11 cellular contexts compared by ENCODE assay signal in the genomic region with DNA sequence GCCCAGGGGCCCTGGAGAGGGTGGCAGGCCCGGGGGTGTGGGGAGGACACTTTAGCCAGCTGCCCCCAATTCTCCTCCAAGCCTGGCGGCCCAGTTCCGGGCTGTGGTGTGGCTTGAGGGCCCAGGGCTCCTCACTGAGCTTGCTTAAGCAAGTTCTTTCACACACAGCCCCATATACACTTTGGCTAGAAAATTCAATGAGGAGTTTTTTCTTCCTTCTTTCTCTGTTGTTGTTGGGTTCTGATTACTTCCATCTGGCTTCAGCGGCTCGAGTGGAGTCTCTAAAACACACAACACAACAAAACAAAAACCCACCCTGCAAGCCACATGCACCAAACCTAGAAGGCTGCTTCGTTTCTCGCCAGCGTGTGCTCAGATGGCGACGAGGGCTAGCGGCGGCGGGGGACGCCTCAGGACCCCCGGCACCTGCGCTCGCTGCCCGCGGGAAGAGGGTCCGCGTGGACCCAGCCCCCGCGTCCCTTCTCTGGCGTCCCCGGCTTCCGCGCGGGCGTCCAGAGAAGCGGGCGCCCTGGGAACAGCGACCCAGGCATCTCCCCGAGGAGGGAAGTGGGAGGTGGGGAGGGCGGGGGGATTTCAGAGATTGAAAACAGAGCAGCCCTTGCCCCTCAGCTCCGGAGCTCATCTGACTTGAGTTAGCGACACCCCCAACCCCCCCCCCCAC. TPM values are rescaled to one million over a fixed set of nuclear protein-coding genes. Genes with fewer than 3 reads are reported as not detected.
DNase-seq lines count a peak whose midpoint lies in the region; ATAC-seq and TF ChIP-seq lines count a peak whose summit lies in the region.
"Had no signal": no experiment of that assay in that cellular context is flagged by ENCODE, and none has a peak within 500 bp of the region (broad histone marks: within the 10 kb centered on the region; RNA-seq: fewer than 3 reads in every experiment).

No MANE protein-coding gene starts in this region.

- no peak for ATAC-seq in CD4-positive, alpha-beta T cell (ENCODE audit: poor library complexity)
- no peak for ATAC-seq in stimulated activated effector memory CD8-positive, alpha-beta T cell treated with anti-CD3 and anti-CD28 coated beads, Interleukin-12 subunit alpha, Interleukin-12 subunit beta, amount 100 ng/mL, for 72 hours
- no peak for ATAC-seq in GM19455 (IDR thresholded peaks at IDR 0.05; ENCODE audit: unreplicated experiment)

- H3K27ac ChIP-seq in sigmoid colon: peak overlapping the region; percentile 87 to 95 (median 90)
- no peak overlapping the region for H3K27ac ChIP-seq in CD4-positive, alpha-beta T cell (ENCODE audit: low read depth, low read length)

- H3K9me3 ChIP-seq in iPS-15b (ENCODE audit: control insufficient read depth, insufficient read depth, low read length) (no peaks in the 10 kb centered on the region), sigmoid colon (no peaks in the 10 kb centered on the region)
- no peaks in the 10 kb centered on the region for H3K9me3 ChIP-seq in CD4-positive, alpha-beta T cell (ENCODE audit: control insufficient read depth, low read length)

- H3K36me3 ChIP-seq in iPS-15b (ENCODE audit: control insufficient read depth, insufficient read depth, low read length) (no peaks in the 10 kb centered on the region), sigmoid colon (no peaks in the 10 kb centered on the region)

- DNase-seq in GM03348 (ENCODE audit: low spot score) (peak; percentile 20), sigmoid colon (no peak)
- DNase-seq in CD4-positive, alpha-beta T cell: no peak
- no peak for DNase-seq in stimulated activated CD4-positive, alpha-beta T cell treated with anti-CD3 and anti-CD28 coated beads, Interleukin-4, amount 100 ng/mL, for 1 hour
- DNase-seq in stimulated activated effector memory CD8-positive, alpha-beta T cell treated with anti-CD3 and anti-CD28 coated beads, Interleukin-12 subunit alpha, Interleukin-12 subunit beta, amount 100 ng/mL, for 72 hours (ENCODE audit: low spot score in 2 of 2): no peak
- DNase-seq: activated naive CD4-positive, alpha-beta T cell treated with anti-CD3 and anti-CD28 coated beads, Interleukin-2, amount 50 U/mL, for 16 hours; NCI-H2029 treated with DMSO at 0.1 percent for 48 hours; T-helper 9 cell had no signal

- CTCF ChIA-PET in CD4-positive, alpha-beta T cell (lab: Charles Lee): no interaction called here

- POLR2A ChIA-PET in CD4-positive, alpha-beta T cell (lab: Charles Lee): no interaction called here

- H3K4me1 Mint-ChIP-seq in CD4-positive, alpha-beta T cell (ENCODE audit: low read depth): no peaks in the 10 kb centered on the region
- H3K4me1 Mint-ChIP-seq in stimulated activated effector memory CD8-positive, alpha-beta T cell treated with anti-CD3 and anti-CD28 coated beads, Interleukin-12 subunit alpha, Interleukin-12 subunit beta, amount 100 ng/mL, for 72 hours: peaks cover 9% of the 10 kb centered on the region

- H3K27ac Mint-ChIP-seq in CD4-positive, alpha-beta T cell: no peak overlapping the region
- H3K27ac Mint-ChIP-seq in stimulated activated effector memory CD8-positive, alpha-beta T cell treated with anti-CD3 and anti-CD28 coated beads, Interleukin-12 subunit alpha, Interleukin-12 subunit beta, amount 100 ng/mL, for 72 hours: no peak overlapping the region

- 15% methylated on average over 36 of the region's 36 CpGs for WGBS in sigmoid colon, 2 donors

- intact Hi-C loops in sigmoid colon (cut with DNase I): loop anchor here (2.0 to 5.0 kb wide), 6 partner anchors 38 to 336 kb away; no protein-coding TSS in a partner anchor
- intact Hi-C loops in CD4-positive, alpha-beta T cell (cut with DNase I, micrococcal nuclease): no loop called here

- no peaks in the 10 kb centered on the region for H3K9me3 Mint-ChIP-seq in CD4-positive, alpha-beta T cell
- no peaks in the 10 kb centered on the region for H3K9me3 Mint-ChIP-seq in stimulated activated effector memory CD8-positive, alpha-beta T cell treated with anti-CD3 and anti-CD28 coated beads, Interleukin-12 subunit alpha, Interleukin-12 subunit beta, amount 100 ng/mL, for 72 hours

- TF ChIP-seq POLR2A in sigmoid colon (IDR thresholded peaks at IDR 0.05): no peak

- H3K27me3 ChIP-seq in iPS-15b (ENCODE audit: control insufficient read depth, insufficient read depth, low read length) (peaks cover 2% of the 10 kb centered on the region), sigmoid colon (peaks cover 0 to 15% (median 0%) of the 10 kb centered on the region in 3 donors)
- H3K27me3 ChIP-seq in CD4-positive, alpha-beta T cell (ENCODE audit: control insufficient read depth, insufficient read depth, low read length): peaks cover 58% of the 10 kb centered on the region

- H3K27me3 Mint-ChIP-seq in CD4-positive, alpha-beta T cell: peaks cover 80% of the 10 kb centered on the region

- no peaks in the 10 kb centered on the region for H3K36me3 Mint-ChIP-seq in CD4-positive, alpha-beta T cell (ENCODE audit: low read depth)
- H3K36me3 Mint-ChIP-seq in stimulated activated effector memory CD8-positive, alpha-beta T cell treated with anti-CD3 and anti-CD28 coated beads, Interleukin-12 subunit alpha, Interleukin-12 subunit beta, amount 100 ng/mL, for 72 hours: no peaks in the 10 kb centered on the region

- H3K4me3 ChIP-seq in WI38 (ENCODE audit: low read depth, low read length) (peak overlapping the region; percentile 90), iPS-15b (ENCODE audit: low read depth, low read length) (peak overlapping the region; percentile 39), sigmoid colon (peak overlapping the region; percentile 48 to 62 (median 59))

- H3K4me1 ChIP-seq in iPS-15b (ENCODE audit: control insufficient read depth, insufficient read depth, low read length) (peaks cover 21% of the 10 kb centered on the region), sigmoid colon (peaks cover 0 to 49% (median 44%) of the 10 kb centered on the region in 4 donors)

- H3K4me3 Mint-ChIP-seq in CD4-positive, alpha-beta T cell: no peak overlapping the region
- no peak overlapping the region for H3K4me3 Mint-ChIP-seq in stimulated activated effector memory CD8-positive, alpha-beta T cell treated with anti-CD3 and anti-CD28 coated beads, Interleukin-12 subunit alpha, Interleukin-12 subunit beta, amount 100 ng/mL, for 72 hours

- no peak for TF ChIP-seq EP300 in sigmoid colon (IDR thresholded peaks at IDR 0.05)

- H3K9ac ChIP-seq in iPS-15b (ENCODE audit: low read depth, low read length): peak overlapping the region; percentile 54

- TF ChIP-seq CTCF in WI38 (IDR thresholded peaks at IDR 0.05; ENCODE audit: low read depth, low read length): no peak
- no peak for TF ChIP-seq CTCF in sigmoid colon (IDR thresholded peaks at IDR 0.05)
- TF ChIP-seq CTCF in CD4-positive, alpha-beta T cell (IDR thresholded peaks at IDR 0.05): no peak

RNA-seq across cellular contexts. Expression of a gene that starts 0.6 kb away (rescaled TPM):
- 1 to 10 TPM; 2.1 to 6.4 (median 2.9) TPM for total RNA-seq in sigmoid colon
- polyA plus RNA-seq in sigmoid colon: under 1 TPM; 0.23 to 0.76 (median 0.60) TPM
- total RNA-seq in CD4-positive, alpha-beta T cell: not detected

Comparison
In these comparisons a context has a peak if more than half of its experiments do, and no peak if none do; other contexts are left out.
1. H3K4me3 ChIP-seq: peak in every context shown above with its lines; median percentile 90 in WI38; 59 in sigmoid colon; 39 in iPS-15b.